ENCODE assay signal across 8 cellular contexts in the genomic region with DNA sequence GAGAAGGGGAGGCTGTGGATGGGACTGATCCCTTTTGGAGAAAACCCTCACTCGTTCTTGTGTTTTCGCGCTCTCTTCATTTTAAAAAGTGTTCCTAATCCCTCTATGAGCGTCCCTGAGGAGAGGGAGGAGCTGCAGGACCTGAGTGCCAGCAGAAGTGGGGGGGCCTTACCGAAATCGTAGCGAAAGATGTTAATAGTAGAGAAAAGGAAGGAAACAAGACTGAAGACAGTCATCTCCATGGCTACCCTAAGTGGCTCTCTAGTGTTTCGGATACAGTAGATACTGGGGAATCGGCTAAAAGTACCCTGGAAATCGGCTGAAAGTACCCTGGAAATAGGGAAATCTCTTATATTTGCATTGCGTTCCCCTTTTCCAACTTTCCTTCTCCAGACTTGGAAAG. TPM values are rescaled to one million over a fixed set of nuclear protein-coding genes. Genes with fewer than 3 reads are reported as not detected.
A peak's percentile ranks its signal among the peaks of the same experiment; 100 is the strongest.
DNase-seq lines count a peak whose midpoint lies in the region; ATAC-seq, FAIRE-seq and TF ChIP-seq lines count a peak whose summit lies in the region.

No MANE protein-coding gene starts in this region.

- H3K4me1 ChIP-seq in H9 (ENCODE audit: insufficient read depth, low read length) (no peaks in the 10 kb centered on the region), PC-3 (ENCODE audit: insufficient read depth, low read length) (peaks cover 10% of the 10 kb centered on the region; the same call in 1 of the 2 replicates), endothelial cell of umbilical vein (ENCODE audit: control insufficient read depth, extremely low read depth, insufficient read depth, low read length) (peaks cover 7% of the 10 kb centered on the region)

- H3K9me1 ChIP-seq in endothelial cell of umbilical vein (replicated peaks; ENCODE audit: control insufficient read depth, extremely low read depth, insufficient read depth, low read length), result no peaks in the 10 kb centered on the region

- H3K9ac ChIP-seq in H9 (ENCODE audit: extremely low read depth, insufficient read length, low read length), result no peak overlapping the region
- peak overlapping the region; percentile 90; the same call in 1 of the 2 replicates for H3K9ac ChIP-seq in PC-3 (ENCODE audit: low read length)
- no peak overlapping the region for H3K9ac ChIP-seq in endothelial cell of umbilical vein (replicated peaks; ENCODE audit: extremely low read depth, insufficient read depth, low read length)

- dilution Hi-C loops in endothelial cell of umbilical vein (cut with MboI; ENCODE audit: extremely low pct_ligation_motif_present, low sequenced_read_pairs), result no loop called here

- H2AK5ac ChIP-seq in H9 (ENCODE audit: insufficient read length, low read length), result no peak overlapping the region

- intact Hi-C loops in PC-3 (cut with micrococcal nuclease), result loop anchor here (1.0 to 2.0 kb wide), 4 partner anchors 17 to 89 kb away; no protein-coding TSS in a partner anchor
- intact Hi-C loops in endothelial cell of umbilical vein (cut with micrococcal nuclease), result loop anchor here (1.0 to 2.0 kb wide), 5 partner anchors 15 to 90 kb away; a partner anchor contains a TSS

- no peaks in the 10 kb centered on the region; a peak in 1 of 5 replicates for H3K9me3 Mint-ChIP-seq in H9
- no peaks in the 10 kb centered on the region for H3K9me3 Mint-ChIP-seq in progenitor cell of endocrine pancreas (ENCODE audit: low read depth)

- H3K4me2 ChIP-seq in H9 (ENCODE audit: insufficient read depth, insufficient read length, low read length) (peak overlapping the region; percentile 98), PC-3 (ENCODE audit: low read length) (peak overlapping the region; percentile 82), endothelial cell of umbilical vein (ENCODE audit: insufficient read depth, low read length) (peak overlapping the region; percentile 74)

- H3K79me1 ChIP-seq in H9 (ENCODE audit: insufficient read depth, low read depth, low read length, poor library complexity, severe bottlenecking), result no peaks in the 10 kb centered on the region

- H3K4ac ChIP-seq in H9 (ENCODE audit: low read depth, low read length), result no peak overlapping the region

- H3K27me3 Mint-ChIP-seq in H9 (ENCODE audit: low read depth), result peaks cover 3% of the 10 kb centered on the region
- H3K27me3 Mint-ChIP-seq in progenitor cell of endocrine pancreas, result peaks cover 3% of the 10 kb centered on the region

- no peak overlapping the region for H2BK20ac ChIP-seq in H9 (ENCODE audit: low read depth, low read length, poor library complexity, severe bottlenecking)

- peaks cover 19 to 26% of the 10 kb centered on the region in 2 experiments for H3K4me1 Mint-ChIP-seq in H9
- peaks cover 15% of the 10 kb centered on the region for H3K4me1 Mint-ChIP-seq in progenitor cell of endocrine pancreas (ENCODE audit: low read depth)

- no peaks in the 10 kb centered on the region for H3K9me2 ChIP-seq in PC-3 (replicated peaks; ENCODE audit: low read length)

- H3K27ac ChIP-seq in H9 (ENCODE audit: insufficient read length, low read depth, low read length), result no peak overlapping the region
- H3K27ac ChIP-seq in PC-3 (ENCODE audit: low read length), result no peak overlapping the region
- H3K27ac ChIP-seq in endothelial cell of umbilical vein (ENCODE audit: insufficient read depth, low read depth, low read length), result no peak overlapping the region

- H2BK12ac ChIP-seq in H9 (ENCODE audit: insufficient read length, low read depth, low read length), result no peak overlapping the region

- no peak overlapping the region for H3K14ac ChIP-seq in H9 (ENCODE audit: insufficient read depth, low read length)

- H2BK120ac ChIP-seq in H9 (ENCODE audit: low read depth, low read length, poor library complexity, severe bottlenecking), result no peak overlapping the region

- FAIRE-seq in endothelial cell of umbilical vein (lab: Jason Lieb, UNC), result no peak

- CTCF ChIA-PET in PC-3 (lab: Charles Lee) (no interaction called here), endothelial cell of umbilical vein (lab: Charles Lee) (interaction anchor here (2.4 kb wide), 1 partner anchor 71 kb away, joined by 7 read pairs; no protein-coding TSS in a partner anchor)

- H4K20me1 ChIP-seq in H9 (ENCODE audit: control insufficient read depth, insufficient read depth, insufficient read length) (no peaks in the 10 kb centered on the region), PC-3 (ENCODE audit: low read length) (no peaks in the 10 kb centered on the region), endothelial cell of umbilical vein (replicated peaks; ENCODE audit: control insufficient read depth, extremely low read depth, insufficient read depth, low read length) (no peaks in the 10 kb centered on the region)

- H3K27ac Mint-ChIP-seq in H9 (peak overlapping the region; percentile 66 to 98 (median 97); a peak in 6 of 7 replicates), progenitor cell of endocrine pancreas (peak overlapping the region; percentile 99)

- no peak overlapping the region for H4K8ac ChIP-seq in H9 (replicated peaks; ENCODE audit: insufficient read length, low read depth, low read length)

- no peaks in the 10 kb centered on the region for H3K36me3 ChIP-seq in GM06990 (ENCODE audit: control insufficient read depth, insufficient read depth, low read length)
- H3K36me3 ChIP-seq in PC-3 (ENCODE audit: low read depth, low read length), result no peaks in the 10 kb centered on the region
- no peaks in the 10 kb centered on the region for H3K36me3 ChIP-seq in endothelial cell of umbilical vein (ENCODE audit: control insufficient read depth in 2 of 2, extremely low read depth in 1 of 2, insufficient read depth in 2 of 2, low read length in 2 of 2)

- no peak for ATAC-seq in PC-3

- H3K18ac ChIP-seq in H9 (ENCODE audit: insufficient read length, low read depth, low read length), result no peak overlapping the region

- H2AFZ ChIP-seq in H9 (ENCODE audit: low read length) (peak overlapping the region; percentile 95), PC-3 (ENCODE audit: low read length) (peak overlapping the region; percentile 92), endothelial cell of umbilical vein (ENCODE audit: low read depth, low read length) (peak overlapping the region; percentile 98)

- DNase-seq in GM06990 (ENCODE audit: extremely low read depth, insufficient read length) (no peak), H9 (no peak), PC-3 (no peak), endothelial cell of umbilical vein (ENCODE audit: low read depth, low spot score) (no peak), progenitor cell of endocrine pancreas (ENCODE audit: low spot score, unreplicated experiment) (no peak), NCI-H2196 treated with DMSO at 0.1 percent for 48 hours (lab: John Stamatoyannopoulos, UW; ENCODE audit: unreplicated experiment) (no peak), amniotic stem cell (lab: John Stamatoyannopoulos, UW) (no peak), superior temporal gyrus (ENCODE audit: extremely low spot score) (no peak)

- TF ChIP-seq POLR2A in endothelial cell of umbilical vein (IDR thresholded peaks at IDR 0.05; ENCODE audit: low read depth, low read length), result no peak

- no peak overlapping the region for H4K5ac ChIP-seq in H9 (ENCODE audit: insufficient read length, low read depth, low read length)

- H3K36me3 Mint-ChIP-seq in H9 (ENCODE audit: insufficient read depth in 1 of 3, low read depth in 3 of 3) (no peaks in the 10 kb centered on the region), progenitor cell of endocrine pancreas (ENCODE audit: insufficient read depth) (no peaks in the 10 kb centered on the region)

- TF ChIP-seq CTCF in GM06990 (IDR thresholded peaks at IDR 0.05; ENCODE audit: insufficient read depth, low read length, poor library complexity, severe bottlenecking), result no peak
- no peak for TF ChIP-seq CTCF in H9 (conservative IDR thresholded peaks at IDR 0.05)
- no peak for TF ChIP-seq CTCF in PC-3 (conservative IDR thresholded peaks at IDR 0.05; ENCODE audit: low read depth, low read length)
- TF ChIP-seq CTCF in endothelial cell of umbilical vein (IDR thresholded peaks at IDR 0.05; ENCODE audit: extremely low read depth in 1 of 2, insufficient read depth in 1 of 2, low read depth in 1 of 2, low read length in 2 of 2), result no peak
- TF ChIP-seq CTCF in progenitor cell of endocrine pancreas (IDR thresholded peaks at IDR 0.05; ENCODE audit: unreplicated experiment), result no peak

- no peak overlapping the region for H3T11ph ChIP-seq in H9 (ENCODE audit: low read length)

- peaks cover 13% of the 10 kb centered on the region for H3K23me2 ChIP-seq in H9 (ENCODE audit: insufficient read length, low read depth, low read length, poor library complexity, severe bottlenecking)

- peak overlapping the region; percentile 92 to 98 for H3K4me3 Mint-ChIP-seq in H9
- peak overlapping the region; percentile 96 for H3K4me3 Mint-ChIP-seq in progenitor cell of endocrine pancreas (ENCODE audit: low read depth)

- H2BK5ac ChIP-seq in H9 (ENCODE audit: insufficient read length, low read length), result no peak overlapping the region

- no peak overlapping the region for H3K23ac ChIP-seq in H9 (ENCODE audit: insufficient read length, low read depth, low read length)

- H3K4me3 ChIP-seq in GM06990 (replicated peaks; ENCODE audit: low read depth, low read length) (peak overlapping the region; percentile 91), PC-3 (ENCODE audit: low read length) (peak overlapping the region; percentile 89), endothelial cell of umbilical vein (replicated peaks in 1 of 3; ENCODE audit: insufficient read depth in 1 of 3, low read depth in 1 of 3, low read length in 3 of 3) (peak overlapping the region in 2 of 3 experiments; percentile 81 to 90)

- no CpG with 5 or more reads among the region's 11 CpGs for WGBS in H9 (ENCODE audit: extremely low coverage, insufficient read length, low lambda C conversion rate)

- H3K56ac ChIP-seq in H9 (ENCODE audit: insufficient read length, low read depth, low read length), result no peak overlapping the region

- H3K79me2 ChIP-seq in H9 (ENCODE audit: insufficient read depth, low read length), result no peaks in the 10 kb centered on the region; the same call in 1 of the 2 replicates
- H3K79me2 ChIP-seq in PC-3 (ENCODE audit: low read length), result peaks cover 37% of the 10 kb centered on the region
- H3K79me2 ChIP-seq in endothelial cell of umbilical vein (ENCODE audit: control insufficient read depth, insufficient read depth, low read length), result peaks cover 15% of the 10 kb centered on the region

- no peak overlapping the region for H4K91ac ChIP-seq in H9 (ENCODE audit: insufficient read length, low read depth, low read length)

- BruUV-seq in PC-3 (replicated peaks; lab: Mats Ljungman, UMichigan) (TSS peak; percentile 60), endothelial cell of umbilical vein (replicated peaks; lab: Mats Ljungman, UMichigan) (no TSS peak)

- H3K27me3 ChIP-seq in GM06990 (replicated peaks; ENCODE audit: control insufficient read depth, insufficient read depth, low read length) (no peaks in the 10 kb centered on the region), H9 (ENCODE audit: insufficient read depth, low read length) (no peaks in the 10 kb centered on the region), PC-3 (ENCODE audit: low read length) (no peaks in the 10 kb centered on the region), endothelial cell of umbilical vein (ENCODE audit: control insufficient read depth in 2 of 2, insufficient read depth in 2 of 2, low read length in 2 of 2) (peaks cover 12 to 15% of the 10 kb centered on the region in 2 experiments)

- no peak overlapping the region for H2BK15ac ChIP-seq in H9 (ENCODE audit: low read depth, low read length)

- no peaks in the 10 kb centered on the region for H3K9me3 ChIP-seq in H9 (ENCODE audit: control insufficient read depth, low read depth, low read length)
- H3K9me3 ChIP-seq in PC-3 (ENCODE audit: low read length), result no peaks in the 10 kb centered on the region
- H3K9me3 ChIP-seq in endothelial cell of umbilical vein (replicated peaks; ENCODE audit: control insufficient read depth, insufficient read depth, low read length), result no peaks in the 10 kb centered on the region

- POLR2A ChIA-PET in PC-3 (lab: Charles Lee; ENCODE audit: unreplicated experiment), result no interaction called here
- POLR2A ChIA-PET in endothelial cell of umbilical vein (lab: Charles Lee), result no interaction called here

- H3F3A ChIP-seq in PC-3 (ENCODE audit: low read length, unreplicated experiment), result no peaks in the 10 kb centered on the region

RNA-seq across cellular contexts. Expression of a gene that starts 0.3 kb away (rescaled TPM):
- total RNA-seq in H9 (2021), result 7.7 and 8.5 TPM in 2 replicates
- total RNA-seq in PC-3 (2014; rRNA removed), result 8.4 and 9.3 TPM in 2 replicates
- total RNA-seq in endothelial cell of umbilical vein, result 8.1 and 8.7 TPM in 2 replicates
- polyA plus RNA-seq in endothelial cell of umbilical vein, result 2.8 and 3.6 TPM in 2 replicates
- polyA plus RNA-seq in endothelial cell of umbilical vein (2011; cell fraction: cytosol; rRNA removed), result 4.0 and 4.2 TPM in 2 replicates
- 4.0 and 4.1 TPM in 2 replicates for polyA plus RNA-seq in endothelial cell of umbilical vein (2011; cell fraction: nucleus; rRNA removed)
- polyA plus RNA-seq in endothelial cell of umbilical vein (2012), result 6.5 and 7.7 TPM in 2 replicates
- polyA minus RNA-seq in endothelial cell of umbilical vein, result 11.0 and 14.9 TPM in 2 replicates
- polyA minus RNA-seq in endothelial cell of umbilical vein (2011; cell fraction: cytosol; rRNA and poly(A)+ RNA removed), result 7.2 TPM
- polyA minus RNA-seq in endothelial cell of umbilical vein (2011; cell fraction: nucleus; rRNA and poly(A)+ RNA removed), result 6.2 and 8.2 TPM in 2 replicates
- 10.4 and 11.0 TPM in 2 replicates for total RNA-seq in progenitor cell of endocrine pancreas

RNA-seq across cellular contexts. Expression of a gene that starts 15.9 kb away (rescaled TPM):
- 11.3 and 11.7 TPM in 2 replicates for total RNA-seq in H9 (2021)
- 8.7 and 11.3 TPM in 2 replicates for total RNA-seq in PC-3 (2014; rRNA removed)
- 2.0 and 2.1 TPM in 2 replicates for total RNA-seq in endothelial cell of umbilical vein
- 2.0 TPM in 2 replicates for polyA plus RNA-seq in endothelial cell of umbilical vein
- 1.8 and 1.9 TPM in 2 replicates for polyA plus RNA-seq in endothelial cell of umbilical vein (2011; cell fraction: cytosol; rRNA removed)
- 1.5 and 1.8 TPM in 2 replicates for polyA plus RNA-seq in endothelial cell of umbilical vein (2011; cell fraction: nucleus; rRNA removed)
- polyA plus RNA-seq in endothelial cell of umbilical vein (2012), result 1.2 and 1.4 TPM in 2 replicates
- polyA minus RNA-seq in endothelial cell of umbilical vein, result 2.2 and 2.4 TPM in 2 replicates
- 2.8 TPM for polyA minus RNA-seq in endothelial cell of umbilical vein (2011; cell fraction: cytosol; rRNA and poly(A)+ RNA removed)
- 0.29 and 1.3 TPM in 2 replicates for polyA minus RNA-seq in endothelial cell of umbilical vein (2011; cell fraction: nucleus; rRNA and poly(A)+ RNA removed)
- total RNA-seq in progenitor cell of endocrine pancreas, result 4.6 and 5.0 TPM in 2 replicates
